In genomic region chr14:21525995-21526671, GRCh38 we compare ENCODE assay signal across 8 cellular contexts. TPM values are rescaled to one million over a fixed set of nuclear protein-coding genes. Genes with fewer than 3 reads are reported as not detected.
DNase-seq lines count a peak whose midpoint lies in the region; ATAC-seq and TF ChIP-seq lines count a peak whose summit lies in the region.

Gene SALL2, minus strand, starts transcription at chr14:21526346. Its CDS starts 219 bp downstream, at chr14:21526127.

- H3K27me3 ChIP-seq in HUES48 (ENCODE audit: control insufficient read depth, insufficient read depth, low read length) = no peaks in the 10 kb centered on the region
- H3K27me3 ChIP-seq in RWPE2 (ENCODE audit: insufficient read depth, poor library complexity, severe bottlenecking) = no peaks in the 10 kb centered on the region

- H3K27ac ChIP-seq in HUES48 (ENCODE audit: low read depth, low read length) (peak within 1 kb of the TSS; percentile 99), RWPE2 (ENCODE audit: poor library complexity, severe bottlenecking) (no peak within 1 kb of the TSS), temporal lobe (ENCODE audit: low read depth, low read length) (peak within 1 kb of the TSS; percentile 60)

- peak within 1 kb of the TSS; percentile 75 for H3K9ac ChIP-seq in HUES48 (ENCODE audit: low read depth, low read length)

- peaks cover 63% of the 10 kb centered on the region for H3K36me3 ChIP-seq in HUES48 (ENCODE audit: control insufficient read depth, insufficient read depth, low read length)
- no peaks in the 10 kb centered on the region for H3K36me3 ChIP-seq in RWPE2 (ENCODE audit: low read depth)

- H3K4me3 ChIP-seq in HUES48 (ENCODE audit: low read depth, low read length) (peak within 1 kb of the TSS; percentile 71), RWPE2 (ENCODE audit: severe bottlenecking) (peak within 1 kb of the TSS; percentile 52)

- H3K4me1 ChIP-seq in HUES48 (ENCODE audit: control insufficient read depth, insufficient read depth, low read length) (peaks cover 68% of the 10 kb centered on the region), RWPE2 (ENCODE audit: insufficient read depth, poor library complexity, severe bottlenecking) (peaks cover 6% of the 10 kb centered on the region)

- DNase-seq in DMS 273 (lab: John Stamatoyannopoulos, UW; ENCODE audit: unreplicated experiment) (peak; percentile 93), RWPE2 (ENCODE audit: low spot score) (peak; percentile 72), head of caudate nucleus (peak; percentile 66 to 95 (median 87)), omental fat pad (ENCODE audit: low spot score) (peak; percentile 48)
- DNase-seq in activated naive CD4-positive, alpha-beta T cell treated with anti-CD3 and anti-CD28 coated beads, Interleukin-2, amount 50 U/mL, for 16 hours = peak; percentile 68

- TF ChIP-seq CTCF in RWPE2 (IDR thresholded peaks at IDR 0.05; ENCODE audit: poor library complexity, severe bottlenecking) = no peak
- no peak for TF ChIP-seq CTCF in omental fat pad (IDR thresholded peaks at IDR 0.05)

- peak; percentile 80 for ATAC-seq in RWPE2 (ENCODE audit: low read depth)
- ATAC-seq in omental fat pad (ENCODE audit: low FRiP score) = peak; percentile 90
- ATAC-seq in GM19452 (IDR thresholded peaks at IDR 0.05; ENCODE audit: unreplicated experiment) = no peak

- intact Hi-C loops in head of caudate nucleus (cut with DNase I) = no loop called here

- no peaks in the 10 kb centered on the region for H3K9me3 ChIP-seq in HUES48 (ENCODE audit: control insufficient read depth, insufficient read depth, low read length)
- no peaks in the 10 kb centered on the region for H3K9me3 ChIP-seq in RWPE2 (ENCODE audit: severe bottlenecking)

RNA-seq across cellular contexts. Expression of gene SALL2, which starts in this region (rescaled TPM):
- total RNA-seq in omental fat pad = 1 to 10 TPM; 1.7 to 5.3 (median 3.9) TPM
- total RNA-seq in temporal lobe = 26.3 TPM
